1 cellular context compared by ENCODE assay signal in the genomic region with DNA sequence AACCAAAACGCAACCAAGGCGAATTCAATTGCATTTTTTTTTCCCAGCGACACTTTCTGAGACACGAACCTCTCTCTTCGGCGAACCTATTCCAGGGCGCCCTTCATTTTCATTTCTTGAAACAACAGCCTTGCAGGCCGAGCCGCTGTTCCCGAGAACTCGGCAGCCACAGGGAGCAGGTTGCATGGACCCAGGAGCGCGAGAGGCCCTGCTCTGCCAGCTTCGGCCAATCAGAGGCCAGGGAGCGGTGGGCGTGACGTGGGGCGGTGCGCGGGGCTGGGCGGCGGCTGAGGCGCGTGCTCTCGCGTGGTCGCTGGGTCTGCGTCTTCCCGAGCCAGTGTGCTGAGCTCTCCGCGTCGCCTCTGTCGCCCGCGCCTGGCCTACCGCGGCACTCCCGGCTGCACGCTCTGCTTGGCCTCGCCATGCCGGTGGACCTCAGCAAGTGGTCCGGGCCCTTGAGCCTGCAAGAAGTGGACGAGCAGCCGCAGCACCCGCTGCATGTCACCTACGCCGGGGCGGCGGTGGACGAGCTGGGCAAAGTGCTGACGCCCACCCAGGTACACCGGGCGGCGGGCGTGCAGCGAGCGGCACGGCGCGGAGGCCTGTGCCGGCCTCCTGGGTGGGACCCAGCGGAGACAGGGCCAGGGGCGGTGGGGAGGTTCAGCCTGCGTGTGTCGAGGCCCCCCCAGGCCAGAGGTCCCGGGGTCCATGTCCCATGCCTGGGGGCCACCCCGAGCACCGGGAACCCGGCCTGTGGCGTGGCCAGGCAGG.
TF ChIP-seq lines count a peak whose summit lies in the region.

Gene PEBP1, plus strand, starts transcription at position 337 of the 771 bp plus-strand sequence. Its CDS starts 86 bp downstream, at position 423.

TF ChIP-seq in WTC11, 78 proteins besides CTCF, POLR2A, EP300 and RAD21 (continued from another document and continues in another):
- TF ChIP-seq ZNF281 (CRISPR knock-in tag; IDR thresholded peaks at IDR 0.05) (peak; percentile 68; the same call in 1 of the 2 replicates), TEAD4 (CRISPR knock-in tag; IDR thresholded peaks at IDR 0.05) (no peak), PRRX2 (CRISPR knock-in tag; IDR thresholded peaks at IDR 0.05) (no peak), JAZF1 (CRISPR knock-in tag; IDR thresholded peaks at IDR 0.05) (no peak), FOXK1 (CRISPR knock-in tag; IDR thresholded peaks at IDR 0.05) (peak; percentile 84; the same call in 1 of the 2 replicates), ZNF263 (CRISPR knock-in tag; IDR thresholded peaks at IDR 0.05; ENCODE audit: low read depth) (no peak), ZNF317 (CRISPR knock-in tag; IDR thresholded peaks at IDR 0.05; ENCODE audit: borderline replicate concordance, low read depth) (no peak), SMAD3 (CRISPR knock-in tag; IDR thresholded peaks at IDR 0.05; ENCODE audit: borderline replicate concordance) (no peak), NR1H2 (CRISPR knock-in tag; IDR thresholded peaks at IDR 0.05) (no peak), ZNF671 (CRISPR knock-in tag; IDR thresholded peaks at IDR 0.05) (no peak), USF1 (CRISPR knock-in tag; IDR thresholded peaks at IDR 0.05) (peak; percentile 68; the same call in 1 of the 2 replicates), NFATC4 (CRISPR knock-in tag; IDR thresholded peaks at IDR 0.05) (no peak), ZBTB43 (CRISPR knock-in tag; IDR thresholded peaks at IDR 0.05) (peak; percentile 72; the same call in 1 of the 2 replicates), NR3C1 (CRISPR knock-in tag; conservative IDR thresholded peaks at IDR 0.05; ENCODE audit: low read depth) (no peak), PREB (CRISPR knock-in tag; IDR thresholded peaks at IDR 0.05; ENCODE audit: borderline replicate concordance) (peak; percentile 86; the same call in 1 of the 2 replicates), ZNF512 (CRISPR knock-in tag; IDR thresholded peaks at IDR 0.05; ENCODE audit: borderline replicate concordance) (no peak), ZNF423 (CRISPR knock-in tag; IDR thresholded peaks at IDR 0.05) (no peak), RELA (CRISPR knock-in tag; IDR thresholded peaks at IDR 0.05; ENCODE audit: borderline replicate concordance) (peak; percentile 86), MAX (CRISPR knock-in tag; IDR thresholded peaks at IDR 0.05) (peak; percentile 98), NR2C2 (CRISPR knock-in tag; IDR thresholded peaks at IDR 0.05) (no peak), ZNF396 (CRISPR knock-in tag; IDR thresholded peaks at IDR 0.05; ENCODE audit: borderline replicate concordance) (no peak), ZNF138 (CRISPR knock-in tag; conservative IDR thresholded peaks at IDR 0.05) (0 out of 2 replicates have a peak, but pooled peaks have one; percentile 90)
- TF ChIP-seq, protein P1, sequence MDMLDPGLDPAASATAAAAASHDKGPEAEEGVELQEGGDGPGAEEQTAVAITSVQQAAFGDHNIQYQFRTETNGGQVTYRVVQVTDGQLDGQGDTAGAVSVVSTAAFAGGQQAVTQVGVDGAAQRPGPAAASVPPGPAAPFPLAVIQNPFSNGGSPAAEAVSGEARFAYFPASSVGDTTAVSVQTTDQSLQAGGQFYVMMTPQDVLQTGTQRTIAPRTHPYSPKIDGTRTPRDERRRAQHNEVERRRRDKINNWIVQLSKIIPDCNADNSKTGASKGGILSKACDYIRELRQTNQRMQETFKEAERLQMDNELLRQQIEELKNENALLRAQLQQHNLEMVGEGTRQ (CRISPR knock-in tag; IDR thresholded peaks at IDR 0.05): peak; percentile 70
- TF ChIP-seq, protein P2, sequence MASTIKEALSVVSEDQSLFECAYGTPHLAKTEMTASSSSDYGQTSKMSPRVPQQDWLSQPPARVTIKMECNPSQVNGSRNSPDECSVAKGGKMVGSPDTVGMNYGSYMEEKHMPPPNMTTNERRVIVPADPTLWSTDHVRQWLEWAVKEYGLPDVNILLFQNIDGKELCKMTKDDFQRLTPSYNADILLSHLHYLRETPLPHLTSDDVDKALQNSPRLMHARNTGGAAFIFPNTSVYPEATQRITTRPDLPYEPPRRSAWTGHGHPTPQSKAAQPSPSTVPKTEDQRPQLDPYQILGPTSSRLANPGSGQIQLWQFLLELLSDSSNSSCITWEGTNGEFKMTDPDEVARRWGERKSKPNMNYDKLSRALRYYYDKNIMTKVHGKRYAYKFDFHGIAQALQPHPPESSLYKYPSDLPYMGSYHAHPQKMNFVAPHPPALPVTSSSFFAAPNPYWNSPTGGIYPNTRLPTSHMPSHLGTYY (CRISPR knock-in tag; IDR thresholded peaks at IDR 0.05): no peak
- TF ChIP-seq, protein P3, sequence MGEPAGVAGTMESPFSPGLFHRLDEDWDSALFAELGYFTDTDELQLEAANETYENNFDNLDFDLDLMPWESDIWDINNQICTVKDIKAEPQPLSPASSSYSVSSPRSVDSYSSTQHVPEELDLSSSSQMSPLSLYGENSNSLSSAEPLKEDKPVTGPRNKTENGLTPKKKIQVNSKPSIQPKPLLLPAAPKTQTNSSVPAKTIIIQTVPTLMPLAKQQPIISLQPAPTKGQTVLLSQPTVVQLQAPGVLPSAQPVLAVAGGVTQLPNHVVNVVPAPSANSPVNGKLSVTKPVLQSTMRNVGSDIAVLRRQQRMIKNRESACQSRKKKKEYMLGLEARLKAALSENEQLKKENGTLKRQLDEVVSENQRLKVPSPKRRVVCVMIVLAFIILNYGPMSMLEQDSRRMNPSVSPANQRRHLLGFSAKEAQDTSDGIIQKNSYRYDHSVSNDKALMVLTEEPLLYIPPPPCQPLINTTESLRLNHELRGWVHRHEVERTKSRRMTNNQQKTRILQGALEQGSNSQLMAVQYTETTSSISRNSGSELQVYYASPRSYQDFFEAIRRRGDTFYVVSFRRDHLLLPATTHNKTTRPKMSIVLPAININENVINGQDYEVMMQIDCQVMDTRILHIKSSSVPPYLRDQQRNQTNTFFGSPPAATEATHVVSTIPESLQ (CRISPR knock-in tag; IDR thresholded peaks at IDR 0.05): no peak
- TF ChIP-seq, protein P4, sequence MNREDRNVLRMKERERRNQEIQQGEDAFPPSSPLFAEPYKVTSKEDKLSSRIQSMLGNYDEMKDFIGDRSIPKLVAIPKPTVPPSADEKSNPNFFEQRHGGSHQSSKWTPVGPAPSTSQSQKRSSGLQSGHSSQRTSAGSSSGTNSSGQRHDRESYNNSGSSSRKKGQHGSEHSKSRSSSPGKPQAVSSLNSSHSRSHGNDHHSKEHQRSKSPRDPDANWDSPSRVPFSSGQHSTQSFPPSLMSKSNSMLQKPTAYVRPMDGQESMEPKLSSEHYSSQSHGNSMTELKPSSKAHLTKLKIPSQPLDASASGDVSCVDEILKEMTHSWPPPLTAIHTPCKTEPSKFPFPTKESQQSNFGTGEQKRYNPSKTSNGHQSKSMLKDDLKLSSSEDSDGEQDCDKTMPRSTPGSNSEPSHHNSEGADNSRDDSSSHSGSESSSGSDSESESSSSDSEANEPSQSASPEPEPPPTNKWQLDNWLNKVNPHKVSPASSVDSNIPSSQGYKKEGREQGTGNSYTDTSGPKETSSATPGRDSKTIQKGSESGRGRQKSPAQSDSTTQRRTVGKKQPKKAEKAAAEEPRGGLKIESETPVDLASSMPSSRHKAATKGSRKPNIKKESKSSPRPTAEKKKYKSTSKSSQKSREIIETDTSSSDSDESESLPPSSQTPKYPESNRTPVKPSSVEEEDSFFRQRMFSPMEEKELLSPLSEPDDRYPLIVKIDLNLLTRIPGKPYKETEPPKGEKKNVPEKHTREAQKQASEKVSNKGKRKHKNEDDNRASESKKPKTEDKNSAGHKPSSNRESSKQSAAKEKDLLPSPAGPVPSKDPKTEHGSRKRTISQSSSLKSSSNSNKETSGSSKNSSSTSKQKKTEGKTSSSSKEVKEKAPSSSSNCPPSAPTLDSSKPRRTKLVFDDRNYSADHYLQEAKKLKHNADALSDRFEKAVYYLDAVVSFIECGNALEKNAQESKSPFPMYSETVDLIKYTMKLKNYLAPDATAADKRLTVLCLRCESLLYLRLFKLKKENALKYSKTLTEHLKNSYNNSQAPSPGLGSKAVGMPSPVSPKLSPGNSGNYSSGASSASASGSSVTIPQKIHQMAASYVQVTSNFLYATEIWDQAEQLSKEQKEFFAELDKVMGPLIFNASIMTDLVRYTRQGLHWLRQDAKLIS (CRISPR knock-in tag; IDR thresholded peaks at IDR 0.05; ENCODE audit: borderline replicate concordance): peak; percentile 87; the same call in 1 of the 2 replicates
- TF ChIP-seq, protein P5, sequence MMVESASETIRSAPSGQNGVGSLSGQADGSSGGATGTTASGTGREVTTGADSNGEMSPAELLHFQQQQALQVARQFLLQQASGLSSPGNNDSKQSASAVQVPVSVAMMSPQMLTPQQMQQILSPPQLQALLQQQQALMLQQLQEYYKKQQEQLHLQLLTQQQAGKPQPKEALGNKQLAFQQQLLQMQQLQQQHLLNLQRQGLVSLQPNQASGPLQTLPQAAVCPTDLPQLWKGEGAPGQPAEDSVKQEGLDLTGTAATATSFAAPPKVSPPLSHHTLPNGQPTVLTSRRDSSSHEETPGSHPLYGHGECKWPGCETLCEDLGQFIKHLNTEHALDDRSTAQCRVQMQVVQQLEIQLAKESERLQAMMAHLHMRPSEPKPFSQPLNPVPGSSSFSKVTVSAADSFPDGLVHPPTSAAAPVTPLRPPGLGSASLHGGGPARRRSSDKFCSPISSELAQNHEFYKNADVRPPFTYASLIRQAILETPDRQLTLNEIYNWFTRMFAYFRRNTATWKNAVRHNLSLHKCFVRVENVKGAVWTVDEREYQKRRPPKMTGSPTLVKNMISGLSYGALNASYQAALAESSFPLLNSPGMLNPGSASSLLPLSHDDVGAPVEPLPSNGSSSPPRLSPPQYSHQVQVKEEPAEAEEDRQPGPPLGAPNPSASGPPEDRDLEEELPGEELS (CRISPR knock-in tag; IDR thresholded peaks at IDR 0.05): peak; percentile 95
